Comparison of ENCODE assay signal across 1 cellular context in the genomic region with DNA sequence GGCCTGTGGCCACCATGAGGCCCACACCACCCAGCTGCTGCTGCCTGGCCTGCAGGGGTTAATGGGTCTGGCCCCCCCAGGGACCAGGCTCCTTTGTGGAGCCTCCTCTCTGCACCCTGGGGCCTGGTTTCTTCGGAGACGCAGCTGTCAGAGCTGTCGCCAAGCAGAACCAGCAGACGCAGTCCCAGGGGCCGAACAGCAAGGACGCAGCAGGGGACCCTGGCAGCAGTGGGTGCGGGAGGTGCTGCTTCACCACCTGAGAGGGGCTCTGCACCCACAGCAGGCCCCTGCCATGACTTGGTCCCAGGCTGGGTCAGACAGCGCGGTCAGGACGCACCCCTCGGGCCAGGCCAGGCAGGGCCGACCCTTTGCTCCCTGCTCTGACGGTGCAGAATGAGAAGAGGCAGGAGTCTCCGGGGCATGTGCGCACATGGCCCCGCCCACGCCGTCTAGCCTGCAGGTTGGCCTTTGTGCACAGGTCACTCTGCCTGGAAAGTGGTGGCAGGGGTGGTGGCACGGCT.
TF ChIP-seq lines count a peak whose summit lies in the region.

No MANE protein-coding gene starts in this region.

TF ChIP-seq in HepG2, 621 proteins besides CTCF, POLR2A, EP300 and RAD21:
- TF ChIP-seq, protein P1, sequence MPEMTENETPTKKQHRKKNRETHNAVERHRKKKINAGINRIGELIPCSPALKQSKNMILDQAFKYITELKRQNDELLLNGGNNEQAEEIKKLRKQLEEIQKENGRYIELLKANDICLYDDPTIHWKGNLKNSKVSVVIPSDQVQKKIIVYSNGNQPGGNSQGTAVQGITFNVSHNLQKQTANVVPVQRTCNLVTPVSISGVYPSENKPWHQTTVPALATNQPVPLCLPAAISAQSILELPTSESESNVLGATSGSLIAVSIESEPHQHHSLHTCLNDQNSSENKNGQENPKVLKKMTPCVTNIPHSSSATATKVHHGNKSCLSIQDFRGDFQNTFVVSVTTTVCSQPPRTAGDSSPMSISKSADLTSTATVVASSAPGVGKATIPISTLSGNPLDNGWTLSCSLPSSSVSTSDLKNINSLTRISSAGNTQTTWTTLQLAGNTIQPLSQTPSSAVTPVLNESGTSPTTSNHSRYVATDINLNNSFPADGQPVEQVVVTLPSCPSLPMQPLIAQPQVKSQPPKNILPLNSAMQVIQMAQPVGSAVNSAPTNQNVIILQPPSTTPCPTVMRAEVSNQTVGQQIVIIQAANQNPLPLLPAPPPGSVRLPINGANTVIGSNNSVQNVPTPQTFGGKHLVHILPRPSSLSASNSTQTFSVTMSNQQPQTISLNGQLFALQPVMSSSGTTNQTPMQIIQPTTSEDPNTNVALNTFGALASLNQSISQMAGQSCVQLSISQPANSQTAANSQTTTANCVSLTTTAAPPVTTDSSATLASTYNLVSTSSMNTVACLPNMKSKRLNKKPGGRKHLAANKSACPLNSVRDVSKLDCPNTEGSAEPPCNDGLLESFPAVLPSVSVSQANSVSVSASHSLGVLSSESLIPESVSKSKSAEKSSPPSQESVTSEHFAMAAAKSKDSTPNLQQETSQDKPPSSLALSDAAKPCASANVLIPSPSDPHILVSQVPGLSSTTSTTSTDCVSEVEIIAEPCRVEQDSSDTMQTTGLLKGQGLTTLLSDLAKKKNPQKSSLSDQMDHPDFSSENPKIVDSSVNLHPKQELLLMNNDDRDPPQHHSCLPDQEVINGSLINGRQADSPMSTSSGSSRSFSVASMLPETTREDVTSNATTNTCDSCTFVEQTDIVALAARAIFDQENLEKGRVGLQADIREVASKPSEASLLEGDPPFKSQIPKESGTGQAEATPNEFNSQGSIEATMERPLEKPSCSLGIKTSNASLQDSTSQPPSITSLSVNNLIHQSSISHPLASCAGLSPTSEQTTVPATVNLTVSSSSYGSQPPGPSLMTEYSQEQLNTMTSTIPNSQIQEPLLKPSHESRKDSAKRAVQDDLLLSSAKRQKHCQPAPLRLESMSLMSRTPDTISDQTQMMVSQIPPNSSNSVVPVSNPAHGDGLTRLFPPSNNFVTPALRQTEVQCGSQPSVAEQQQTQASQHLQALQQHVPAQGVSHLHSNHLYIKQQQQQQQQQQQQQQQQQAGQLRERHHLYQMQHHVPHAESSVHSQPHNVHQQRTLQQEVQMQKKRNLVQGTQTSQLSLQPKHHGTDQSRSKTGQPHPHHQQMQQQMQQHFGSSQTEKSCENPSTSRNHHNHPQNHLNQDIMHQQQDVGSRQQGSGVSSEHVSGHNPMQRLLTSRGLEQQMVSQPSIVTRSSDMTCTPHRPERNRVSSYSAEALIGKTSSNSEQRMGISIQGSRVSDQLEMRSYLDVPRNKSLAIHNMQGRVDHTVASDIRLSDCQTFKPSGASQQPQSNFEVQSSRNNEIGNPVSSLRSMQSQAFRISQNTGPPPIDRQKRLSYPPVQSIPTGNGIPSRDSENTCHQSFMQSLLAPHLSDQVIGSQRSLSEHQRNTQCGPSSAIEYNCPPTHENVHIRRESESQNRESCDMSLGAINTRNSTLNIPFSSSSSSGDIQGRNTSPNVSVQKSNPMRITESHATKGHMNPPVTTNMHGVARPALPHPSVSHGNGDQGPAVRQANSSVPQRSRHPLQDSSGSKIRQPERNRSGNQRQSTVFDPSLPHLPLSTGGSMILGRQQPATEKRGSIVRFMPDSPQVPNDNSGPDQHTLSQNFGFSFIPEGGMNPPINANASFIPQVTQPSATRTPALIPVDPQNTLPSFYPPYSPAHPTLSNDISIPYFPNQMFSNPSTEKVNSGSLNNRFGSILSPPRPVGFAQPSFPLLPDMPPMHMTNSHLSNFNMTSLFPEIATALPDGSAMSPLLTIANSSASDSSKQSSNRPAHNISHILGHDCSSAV (CRISPR knock-in tag; IDR thresholded peaks at IDR 0.05; ENCODE audit: borderline replicate concordance), result no peak
- TF ChIP-seq RBFOX2 (IDR thresholded peaks at IDR 0.05; ENCODE audit: low read depth, low read length) (no peak), ZNF674 (CRISPR knock-in tag; IDR thresholded peaks at IDR 0.05; ENCODE audit: low read depth) (no peak), ESRRA (CRISPR knock-in tag; IDR thresholded peaks at IDR 0.05; ENCODE audit: low read depth) (no peak), SRSF9 (IDR thresholded peaks at IDR 0.05; ENCODE audit: borderline replicate concordance, insufficient read depth, low read depth, low read length, poor library complexity, severe bottlenecking) (no peak), ZNF766 (CRISPR knock-in tag; IDR thresholded peaks at IDR 0.05; ENCODE audit: borderline replicate concordance) (no peak), HNRNPH1 (optimal IDR thresholded peaks at IDR 0.05; ENCODE audit: low read depth, low read length) (no peak), YEATS2 (CRISPR knock-in tag; IDR thresholded peaks at IDR 0.05; ENCODE audit: borderline replicate concordance) (no peak), SOX6 (IDR thresholded peaks at IDR 0.05) (no peak), SOX6 (CRISPR knock-in tag; IDR thresholded peaks at IDR 0.05) (no peak), CBX2 (IDR thresholded peaks at IDR 0.05; ENCODE audit: low read depth, low read length) (no peak), CBX2 (CRISPR knock-in tag; IDR thresholded peaks at IDR 0.05; ENCODE audit: low read depth) (no peak), ZNF781 (CRISPR knock-in tag; IDR thresholded peaks at IDR 0.05; ENCODE audit: borderline replicate concordance, not compliant biosample characterization) (no peak), ZNF558 (CRISPR knock-in tag; IDR thresholded peaks at IDR 0.05; ENCODE audit: borderline replicate concordance) (no peak), SIX4 (CRISPR knock-in tag; IDR thresholded peaks at IDR 0.05) (no peak), YY1 (IDR thresholded peaks at IDR 0.05; ENCODE audit: insufficient read depth, insufficient replicate concordance, low read depth, low read length) (no peak)
- TF ChIP-seq, protein P2, sequence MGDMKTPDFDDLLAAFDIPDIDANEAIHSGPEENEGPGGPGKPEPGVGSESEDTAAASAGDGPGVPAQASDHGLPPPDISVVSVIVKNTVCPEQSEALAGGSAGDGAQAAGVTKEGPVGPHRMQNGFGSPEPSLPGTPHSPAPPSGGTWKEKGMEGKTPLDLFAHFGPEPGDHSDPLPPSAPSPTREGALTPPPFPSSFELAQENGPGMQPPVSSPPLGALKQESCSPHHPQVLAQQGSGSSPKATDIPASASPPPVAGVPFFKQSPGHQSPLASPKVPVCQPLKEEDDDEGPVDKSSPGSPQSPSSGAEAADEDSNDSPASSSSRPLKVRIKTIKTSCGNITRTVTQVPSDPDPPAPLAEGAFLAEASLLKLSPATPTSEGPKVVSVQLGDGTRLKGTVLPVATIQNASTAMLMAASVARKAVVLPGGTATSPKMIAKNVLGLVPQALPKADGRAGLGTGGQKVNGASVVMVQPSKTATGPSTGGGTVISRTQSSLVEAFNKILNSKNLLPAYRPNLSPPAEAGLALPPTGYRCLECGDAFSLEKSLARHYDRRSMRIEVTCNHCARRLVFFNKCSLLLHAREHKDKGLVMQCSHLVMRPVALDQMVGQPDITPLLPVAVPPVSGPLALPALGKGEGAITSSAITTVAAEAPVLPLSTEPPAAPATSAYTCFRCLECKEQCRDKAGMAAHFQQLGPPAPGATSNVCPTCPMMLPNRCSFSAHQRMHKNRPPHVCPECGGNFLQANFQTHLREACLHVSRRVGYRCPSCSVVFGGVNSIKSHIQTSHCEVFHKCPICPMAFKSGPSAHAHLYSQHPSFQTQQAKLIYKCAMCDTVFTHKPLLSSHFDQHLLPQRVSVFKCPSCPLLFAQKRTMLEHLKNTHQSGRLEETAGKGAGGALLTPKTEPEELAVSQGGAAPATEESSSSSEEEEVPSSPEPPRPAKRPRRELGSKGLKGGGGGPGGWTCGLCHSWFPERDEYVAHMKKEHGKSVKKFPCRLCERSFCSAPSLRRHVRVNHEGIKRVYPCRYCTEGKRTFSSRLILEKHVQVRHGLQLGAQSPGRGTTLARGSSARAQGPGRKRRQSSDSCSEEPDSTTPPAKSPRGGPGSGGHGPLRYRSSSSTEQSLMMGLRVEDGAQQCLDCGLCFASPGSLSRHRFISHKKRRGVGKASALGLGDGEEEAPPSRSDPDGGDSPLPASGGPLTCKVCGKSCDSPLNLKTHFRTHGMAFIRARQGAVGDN (CRISPR knock-in tag; IDR thresholded peaks at IDR 0.05), result no peak
- TF ChIP-seq, protein P3, sequence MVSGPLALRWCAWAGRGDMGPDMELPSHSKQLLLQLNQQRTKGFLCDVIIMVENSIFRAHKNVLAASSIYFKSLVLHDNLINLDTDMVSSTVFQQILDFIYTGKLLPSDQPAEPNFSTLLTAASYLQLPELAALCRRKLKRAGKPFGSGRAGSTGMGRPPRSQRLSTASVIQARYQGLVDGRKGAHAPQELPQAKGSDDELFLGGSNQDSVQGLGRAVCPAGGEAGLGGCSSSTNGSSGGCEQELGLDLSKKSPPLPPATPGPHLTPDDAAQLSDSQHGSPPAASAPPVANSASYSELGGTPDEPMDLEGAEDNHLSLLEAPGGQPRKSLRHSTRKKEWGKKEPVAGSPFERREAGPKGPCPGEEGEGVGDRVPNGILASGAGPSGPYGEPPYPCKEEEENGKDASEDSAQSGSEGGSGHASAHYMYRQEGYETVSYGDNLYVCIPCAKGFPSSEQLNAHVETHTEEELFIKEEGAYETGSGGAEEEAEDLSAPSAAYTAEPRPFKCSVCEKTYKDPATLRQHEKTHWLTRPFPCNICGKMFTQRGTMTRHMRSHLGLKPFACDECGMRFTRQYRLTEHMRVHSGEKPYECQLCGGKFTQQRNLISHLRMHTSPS (CRISPR knock-in tag; IDR thresholded peaks at IDR 0.05; ENCODE audit: low read depth), result no peak
